16 cellular contexts compared by ENCODE assay signal in the genomic region with DNA sequence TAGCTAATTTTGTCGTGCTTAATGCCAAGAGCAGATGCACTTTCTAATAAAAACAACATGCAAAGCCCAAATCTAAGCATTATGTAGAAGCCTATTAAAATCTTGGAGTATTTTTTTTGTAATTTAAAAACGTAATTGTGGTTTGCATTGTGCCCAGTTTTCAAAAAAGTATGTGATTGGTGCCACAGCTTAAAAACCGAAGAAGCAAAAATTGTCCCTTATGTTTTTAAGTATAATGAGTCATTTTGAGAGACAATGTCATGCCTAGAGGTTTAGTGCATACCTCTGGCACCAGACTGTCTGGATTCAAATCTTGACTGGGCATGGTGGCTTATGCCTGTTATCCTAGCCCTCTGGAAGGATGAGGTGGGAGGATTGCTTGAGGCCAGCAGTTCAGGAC.
DNase-seq lines count a peak whose midpoint lies in the region; ATAC-seq and TF ChIP-seq lines count a peak whose summit lies in the region.
"Had no signal": no experiment of that assay in that cellular context is flagged by ENCODE, and none has a peak within 500 bp of the region (broad histone marks: within the 10 kb centered on the region; RNA-seq: fewer than 3 reads in every experiment).

No MANE protein-coding gene starts in this region.

- H4K8ac ChIP-seq in neuronal stem cell (ENCODE audit: low read depth, low read length), result no peak overlapping the region

- no peak overlapping the region for H3K4me2 ChIP-seq in neuronal stem cell (ENCODE audit: insufficient read depth, low read length, poor library complexity, severe bottlenecking)

- no peak overlapping the region for H3K14ac ChIP-seq in neuronal stem cell (ENCODE audit: low read length)

- no peaks in the 10 kb centered on the region for H3K79me1 ChIP-seq in neuronal stem cell (ENCODE audit: low read depth, low read length)

- in situ Hi-C loops in brain microvascular endothelial cell (cut with HindIII; ENCODE audit: low pct_ligation_motif_present, low sequenced_read_pairs), result no loop called here

- ATAC-seq in HG03175 (IDR thresholded peaks at IDR 0.05; ENCODE audit: unreplicated experiment), result no peak
- ATAC-seq: natural killer cell, T-helper 17 cell had no signal

- H3K27ac ChIP-seq in brain microvascular endothelial cell, result no peak overlapping the region
- H3K27ac ChIP-seq in layer of hippocampus (ENCODE audit: low read depth, low read length), result peak overlapping the region; percentile 74
- no peak overlapping the region for H3K27ac ChIP-seq in neuronal stem cell (replicated peaks; ENCODE audit: low read length)
- H3K27ac ChIP-seq: thyroid gland had no signal

- CTCF ChIA-PET in BJ (lab: Yijun Ruan, JAX), result interaction anchor here (0.7 kb wide), 1 partner anchor 101 kb away, joined by 3 read pairs; no protein-coding TSS in a partner anchor

- H3K4me1 ChIP-seq in neuronal stem cell (ENCODE audit: control insufficient read depth in 2 of 2, insufficient read depth in 1 of 2, low read depth in 1 of 2, low read length in 2 of 2), result no peaks in the 10 kb centered on the region

- TF ChIP-seq CTCF in BJ (IDR thresholded peaks at IDR 0.05; ENCODE audit: insufficient read depth, low read depth, low read length) (no peak), brain microvascular endothelial cell (IDR thresholded peaks at IDR 0.05; ENCODE audit: low read depth, low read length, missing control alignments) (no peak)

- H3K23ac ChIP-seq in neuronal stem cell (ENCODE audit: low read depth, low read length, poor library complexity), result no peak overlapping the region

- POLR2A ChIA-PET in BJ (lab: Charles Lee), result interaction anchor here (0.7 kb wide), 1 partner anchor 988 kb away, joined by 3 read pairs; no protein-coding TSS in a partner anchor

- no peaks in the 10 kb centered on the region for H3K27me3 ChIP-seq in BJ (ENCODE audit: control insufficient read depth, insufficient read depth, low read length)
- no peaks in the 10 kb centered on the region for H3K27me3 ChIP-seq in brain microvascular endothelial cell (replicated peaks)
- H3K27me3 ChIP-seq in layer of hippocampus (ENCODE audit: control insufficient read depth, insufficient read depth, low read length), result no peaks in the 10 kb centered on the region
- no peaks in the 10 kb centered on the region for H3K27me3 ChIP-seq in neuronal stem cell (ENCODE audit: control insufficient read depth in 3 of 3, insufficient read depth in 3 of 3, low read depth in 1 of 3, low read length in 3 of 3)
- H3K27me3 ChIP-seq: thyroid gland had no signal

- no peak overlapping the region for H3K4ac ChIP-seq in neuronal stem cell (ENCODE audit: low read length)

- no peak overlapping the region for H4K91ac ChIP-seq in neuronal stem cell (ENCODE audit: low read depth, low read length, poor library complexity)

- H3K4me3 ChIP-seq in BJ (ENCODE audit: low read depth, low read length), result no peak overlapping the region
- no peak overlapping the region for H3K4me3 ChIP-seq in brain microvascular endothelial cell (ENCODE audit: low read depth, low read length)
- H3K4me3 ChIP-seq in neuronal stem cell (ENCODE audit: low read length in 2 of 2), result no peak overlapping the region
- H3K4me3 ChIP-seq: thyroid gland had no signal

- no peak overlapping the region for H2BK15ac ChIP-seq in neuronal stem cell (ENCODE audit: low read length)

- WGBS in neuronal stem cell (ENCODE audit: extremely low coverage in 2 of 2, insufficient read length in 2 of 2, insufficient replicate concordance in 1 of 2), 2 donors, result no CpG with 5 or more reads among the region's 3 CpGs

- H2BK12ac ChIP-seq in neuronal stem cell (ENCODE audit: low read length), result no peak overlapping the region

- H3K36me3 ChIP-seq in BJ (ENCODE audit: control insufficient read depth, insufficient read depth, low read length) (no peaks in the 10 kb centered on the region), brain microvascular endothelial cell (replicated peaks) (no peaks in the 10 kb centered on the region), neuronal stem cell (replicated peaks in 1 of 2; ENCODE audit: control insufficient read depth in 2 of 2, insufficient read depth in 2 of 2, low read length in 2 of 2) (no peaks in the 10 kb centered on the region)
- H3K36me3 ChIP-seq: thyroid gland had no signal

- H2BK5ac ChIP-seq in neuronal stem cell (ENCODE audit: low read length), result no peak overlapping the region

- DNase-seq in BJ (ENCODE audit: low read depth) (peak; percentile 49), M059J (ENCODE audit: low read depth) (peak; percentile 85), brain microvascular endothelial cell (peak; percentile 17), inferior parietal cortex (ENCODE audit: extremely low spot score) (no peak), RKO (ENCODE audit: low spot score) (no peak), neuronal stem cell (ENCODE audit: low spot score) (no peak)
- DNase-seq: activated effector memory CD4-positive, alpha-beta T cell treated with Interleukin-2 at 50 U/mL for 16 hours; DMS79; immature natural killer cell; natural killer cell; NCI-H1694 treated with DMSO at 0.1 percent for 48 hours; Right ventricle myocardium superior; T-helper 17 cell; thyroid gland had no signal

- H2BK120ac ChIP-seq in neuronal stem cell (ENCODE audit: low read depth, low read length), result no peak overlapping the region

- no peak overlapping the region for H3K18ac ChIP-seq in neuronal stem cell (ENCODE audit: low read length)

- H2AK5ac ChIP-seq in neuronal stem cell (ENCODE audit: low read depth, low read length), result no peak overlapping the region

- H3K9me3 ChIP-seq in neuronal stem cell (replicated peaks in 1 of 2; ENCODE audit: control insufficient read depth in 2 of 2, insufficient read depth in 1 of 2, low read depth in 1 of 2, low read length in 2 of 2), result peaks cover 3 to 13% of the 10 kb centered on the region in 2 donors
- H3K9me3 ChIP-seq: thyroid gland had no signal

- no peak overlapping the region for H2AFZ ChIP-seq in neuronal stem cell (ENCODE audit: low read length)

- no peak overlapping the region for H3K9ac ChIP-seq in neuronal stem cell (ENCODE audit: low read depth, low read length, poor library complexity)

Comparison
In these comparisons a context has a peak if more than half of its experiments do, and no peak if none do; other contexts are left out.
1. DNase-seq: peak in BJ (single experiment), M059J (single experiment) and brain microvascular endothelial cell (single experiment); none in inferior parietal cortex (single experiment), RKO (single experiment) and neuronal stem cell (single experiment).